32 cellular contexts compared by ENCODE assay signal in the genomic region with DNA sequence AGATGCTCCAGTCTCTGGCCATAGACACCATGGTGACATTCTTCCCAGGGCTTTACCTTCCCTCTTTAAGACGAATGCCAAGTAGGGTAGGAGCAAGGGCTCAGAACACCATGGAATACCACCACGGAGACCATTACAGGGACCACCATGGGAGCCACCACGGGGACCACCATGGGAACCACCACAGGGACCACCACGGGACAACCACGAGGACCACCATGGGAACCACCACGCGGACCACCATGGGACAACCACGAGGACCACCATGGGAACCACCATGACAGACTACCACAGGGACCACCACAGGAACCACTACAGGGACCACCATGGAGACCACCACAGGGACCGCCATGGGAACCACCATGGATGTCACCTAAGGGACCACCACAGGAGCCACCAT.
"Had no signal": no experiment of that assay in that cellular context is flagged by ENCODE, and none has a peak within 500 bp of the region (broad histone marks: within the 10 kb centered on the region; RNA-seq: fewer than 3 reads in every experiment).

No MANE protein-coding gene starts in this region.

- H3K36me3 Mint-ChIP-seq: activated naive CD4-positive, alpha-beta T cell treated with anti-CD3 and anti-CD28 coated beads, Interleukin-2, amount 10 ng/mL, durations not matched to agents 7 days and 5 days; activated naive CD8-positive, alpha-beta T cell treated with anti-CD3 and anti-CD28 coated beads, Interleukin-2, amount 10 ng/mL, durations not matched to agents 7 days and 5 days had no signal

- H3K4me3 Mint-ChIP-seq: activated B cell treated with CpG ODN at 0.5 μM for 24 hours; activated CD8-positive, alpha-beta T cell treated with anti-CD3 and anti-CD28 coated beads for 36 hours; activated naive CD4-positive, alpha-beta T cell treated with anti-CD3 and anti-CD28 coated beads, Interleukin-2, amount 10 ng/mL, durations not matched to agents 7 days and 5 days; activated naive CD8-positive, alpha-beta T cell treated with anti-CD3 and anti-CD28 coated beads, Interleukin-2, amount 10 ng/mL, durations not matched to agents 7 days and 5 days; activated T-cell treated with anti-CD3 and anti-CD28 coated beads, Interleukin-2, amount 50 U/mL, for 24 hours; activated T-cell treated with anti-CD3 and anti-CD28 coated beads, Interleukin-2, amount 50 U/mL, for 72 hours; brain; central memory CD8-positive, alpha-beta T cell; effector memory CD8-positive, alpha-beta T cell; T-helper 17 cell; T-helper 2 cell treated with Interferon-gamma antibody and Interleukin-4, amounts not matched to agents 5 μg/mL and 100 μg/mL, for 36 hours had no signal

- H3K27me3 Mint-ChIP-seq: activated CD8-positive, alpha-beta T cell treated with anti-CD3 and anti-CD28 coated beads for 36 hours; activated T-cell treated with anti-CD3 and anti-CD28 coated beads, Interleukin-2, amount 50 U/mL, for 24 hours; T-helper 17 cell had no signal

- H3K27ac ChIP-seq: ascending aorta, breast epithelium, cardiac muscle cell, esophagus muscularis mucosa, foreskin keratinocyte, gastrocnemius medialis, VCaP had no signal

- ATAC-seq: activated CD4-positive, CD25-positive, alpha-beta regulatory T cell treated with anti-CD3 and anti-CD28 coated beads, Interleukin-2, amount 50 U/mL, for 24 hours; activated CD8-positive, alpha-beta T cell treated with anti-CD3 and anti-CD28 coated beads for 36 hours; activated naive CD4-positive, alpha-beta T cell treated with anti-CD3 and anti-CD28 coated beads, Interleukin-2, amount 50 U/mL, for 72 hours; activated T-cell treated with anti-CD3 and anti-CD28 coated beads, Interleukin-2, amount 50 U/mL, for 72 hours; effector memory CD8-positive, alpha-beta T cell; gastrocnemius medialis; T-helper 17 cell had no signal

- H3K36me3 ChIP-seq: breast epithelium, cardiac muscle cell had no signal

- H3K4me3 ChIP-seq: ascending aorta, breast epithelium, cardiac muscle cell, esophagus muscularis mucosa, gastrocnemius medialis had no signal

- H3K27me3 ChIP-seq: ascending aorta, breast epithelium, cardiac muscle cell, esophagus muscularis mucosa, foreskin keratinocyte, gastrocnemius medialis had no signal

- H3K4me1 Mint-ChIP-seq: activated B cell treated with CpG ODN at 0.5 μM for 24 hours; activated naive CD4-positive, alpha-beta T cell treated with anti-CD3 and anti-CD28 coated beads, Interleukin-2, amount 10 ng/mL, durations not matched to agents 7 days and 5 days; activated naive CD8-positive, alpha-beta T cell treated with anti-CD3 and anti-CD28 coated beads, Interleukin-2, amount 10 ng/mL, durations not matched to agents 7 days and 5 days; brain; central memory CD8-positive, alpha-beta T cell; T-helper 17 cell had no signal

- DNase-seq: activated B cell treated with CpG ODN at 0.5 μM for 24 hours; activated CD4-positive, alpha-beta T cell treated with anti-CD3 and anti-CD28 coated beads for 48 hours; activated CD4-positive, alpha-beta T cell treated with anti-CD3 and anti-CD28 coated beads, Interleukin-2, amount 50 U/mL, for 1 hour; activated CD4-positive, alpha-beta T cell treated with anti-CD3 and anti-CD28 coated beads, Interleukin-2, amount 50 U/mL, for 48 hours; activated CD8-positive, alpha-beta memory T cell treated with anti-CD3 and anti-CD28 coated beads for 24 hours; activated CD8-positive, alpha-beta T cell treated with anti-CD3 and anti-CD28 coated beads for 36 hours; activated gamma-delta T cell; activated naive CD4-positive, alpha-beta T cell; activated naive CD4-positive, alpha-beta T cell treated with anti-CD3 and anti-CD28 coated beads, Interleukin-2, amount 10 ng/mL, durations not matched to agents 7 days and 5 days; activated naive CD8-positive, alpha-beta T cell treated with anti-CD3 and anti-CD28 coated beads, Interleukin-2, amount 10 ng/mL, durations not matched to agents 7 days and 5 days; activated T-cell treated with anti-CD3 and anti-CD28 coated beads for 4 hours; activated T-cell treated with anti-CD3 and anti-CD28 coated beads, Interleukin-2, amount 50 U/mL, for 24 hours; activated T-cell treated with anti-CD3 and anti-CD28 coated beads, Interleukin-2, amount 50 U/mL, for 72 hours; cortex of kidney; dermis blood vessel endothelial cell; effector CD4-positive, alpha-beta T cell; effector memory CD8-positive, alpha-beta T cell; erythroblast; gastrocnemius medialis; T-helper 1 cell; T-helper 17 cell had no signal

- H3K4me1 ChIP-seq: ascending aorta, breast epithelium, esophagus muscularis mucosa, foreskin keratinocyte, gastrocnemius medialis had no signal

- H3K9me3 Mint-ChIP-seq: activated CD8-positive, alpha-beta T cell treated with anti-CD3 and anti-CD28 coated beads for 36 hours; activated naive CD4-positive, alpha-beta T cell treated with anti-CD3 and anti-CD28 coated beads, Interleukin-2, amount 10 ng/mL, durations not matched to agents 7 days and 5 days; activated naive CD8-positive, alpha-beta T cell treated with anti-CD3 and anti-CD28 coated beads, Interleukin-2, amount 10 ng/mL, durations not matched to agents 7 days and 5 days; activated T-cell treated with anti-CD3 and anti-CD28 coated beads, Interleukin-2, amount 50 U/mL, for 24 hours; central memory CD8-positive, alpha-beta T cell; effector memory CD8-positive, alpha-beta T cell; T-helper 2 cell treated with Interferon-gamma antibody and Interleukin-4, amounts not matched to agents 5 μg/mL and 100 μg/mL, for 36 hours had no signal

- H3K9me3 ChIP-seq: ascending aorta, breast epithelium, esophagus muscularis mucosa, gastrocnemius medialis had no signal

- H3K27ac Mint-ChIP-seq: activated B cell treated with CpG ODN at 0.5 μM for 24 hours; activated CD8-positive, alpha-beta T cell treated with anti-CD3 and anti-CD28 coated beads for 36 hours; activated naive CD4-positive, alpha-beta T cell treated with anti-CD3 and anti-CD28 coated beads, Interleukin-2, amount 10 ng/mL, durations not matched to agents 7 days and 5 days; activated naive CD8-positive, alpha-beta T cell treated with anti-CD3 and anti-CD28 coated beads, Interleukin-2, amount 10 ng/mL, durations not matched to agents 7 days and 5 days; activated T-cell treated with anti-CD3 and anti-CD28 coated beads, Interleukin-2, amount 50 U/mL, for 24 hours; activated T-cell treated with anti-CD3 and anti-CD28 coated beads, Interleukin-2, amount 50 U/mL, for 72 hours; brain; effector memory CD8-positive, alpha-beta T cell; T-helper 17 cell; T-helper 2 cell treated with Interferon-gamma antibody and Interleukin-4, amounts not matched to agents 5 μg/mL and 100 μg/mL, for 36 hours had no signal
